Comparison of ENCODE assay signal across 16 cellular contexts in genomic region chr6:145508107-145508506, GRCh38.
A peak's percentile ranks its signal among the peaks of the same experiment; 100 is the strongest.
DNase-seq lines count a peak whose midpoint lies in the region; ATAC-seq, FAIRE-seq and TF ChIP-seq lines count a peak whose summit lies in the region.
"Had no signal": no experiment of that assay in that cellular context is flagged by ENCODE, and none has a peak within 500 bp of the region (broad histone marks: within the 10 kb centered on the region; RNA-seq: fewer than 3 reads in every experiment).

No MANE protein-coding gene starts in this region.

- no peak for TF ChIP-seq EP300 in HepG2 (IDR thresholded peaks at IDR 0.05; ENCODE audit: low read depth in 2 of 2, low read length in 2 of 2)
- no peak for TF ChIP-seq EP300 in HepG2 (CRISPR knock-in tag; IDR thresholded peaks at IDR 0.05; ENCODE audit: borderline replicate concordance)
- no peak for TF ChIP-seq EP300 in H1 (IDR thresholded peaks at IDR 0.05; ENCODE audit: borderline replicate concordance in 1 of 2, low read depth in 2 of 2, low read length in 2 of 2)

- TF ChIP-seq CTCF in HepG2 (CRISPR knock-in tag; IDR thresholded peaks at IDR 0.05) (no peak), right lobe of liver (IDR thresholded peaks at IDR 0.05) (peak in 1 of 4 donors; percentile 28), H1 (IDR thresholded peaks at IDR 0.05; ENCODE audit: control extremely low read depth in 1 of 3, insufficient read depth in 1 of 3, low read depth in 1 of 3, low read length in 3 of 3) (peak in 2 of 3 experiments; percentile 54 to 80; a peak in 2 of 4 replicates)

- H3K4ac ChIP-seq in H1 (replicated peaks; ENCODE audit: insufficient read length, low read depth, low read length) = peak overlapping the region; percentile 25

- DNase-seq in HepG2 (ENCODE audit: low spot score) = no peak
- no peak for DNase-seq in right lobe of liver
- peak; percentile 32 for DNase-seq in NCI-H69 (lab: John Stamatoyannopoulos, UW)
- DNase-seq in H1 (ENCODE audit: low read depth in 1 of 2, low spot score in 2 of 2) = peak in 1 of 2 experiments; percentile 52
- DNase-seq in NCI-H2029 treated with DMSO at 0.1 percent for 48 hours (lab: John Stamatoyannopoulos, UW) = no peak
- DNase-seq in Kasumi-1 (lab: John Stamatoyannopoulos, UW) = no peak
- DNase-seq: activated CD4-positive, CD25-positive, alpha-beta regulatory T cell treated with anti-CD3 and anti-CD28 coated beads, Interleukin-2, amount 50 U/mL, for 72 hours; activated naive CD8-positive, alpha-beta T cell treated with anti-CD3 and anti-CD28 coated beads, Interleukin-2, amount 10 ng/mL, durations not matched to agents 7 days and 5 days; midbrain; NCI-H1694 treated with DMSO at 0.1 percent for 48 hours; stimulated activated CD4-positive, alpha-beta T cell treated with anti-CD3 and anti-CD28 coated beads, Interleukin-12 subunit alpha, Interleukin-12 subunit beta, amount 100 ng/mL, for 4 hours; upper lobe of left lung had no signal

- in situ Hi-C loops in HepG2 (cut with HindIII; ENCODE audit: extremely low pct_ligation_motif_present, low pct_unique_long_range_greater_than_20kb) = no loop called here

- H4K5ac ChIP-seq in H1 (ENCODE audit: insufficient read length, low read depth, low read length) = peak overlapping the region; percentile 10

- H3K79me2 ChIP-seq in HepG2 (ENCODE audit: insufficient read depth, low read length) (no peaks in the 10 kb centered on the region), H1 (ENCODE audit: control insufficient read depth in 1 of 2, insufficient read depth in 2 of 2, low read length in 2 of 2) (no peaks in the 10 kb centered on the region)

- H3K4me1 ChIP-seq in HepG2 (ENCODE audit: insufficient read depth, low read length) (no peaks in the 10 kb centered on the region), right lobe of liver (no peaks in the 10 kb centered on the region), H1 (replicated peaks in 1 of 4; ENCODE audit: control insufficient read depth in 3 of 4, insufficient read depth in 4 of 4, low read length in 3 of 4) (peaks cover 0 to 4% (median 2%) of the 10 kb centered on the region in 4 experiments; a peak in 3 of 7 replicates)
- H3K4me1 ChIP-seq: upper lobe of left lung had no signal

- POLR2A ChIA-PET in HepG2 (lab: Yijun Ruan, JAX) (no interaction called here), H1 (lab: Charles Lee; ENCODE audit: partially characterized antibody) (interaction anchor here (1.3 kb wide), 1 partner anchor 9 kb away, joined by 3 read pairs; no protein-coding TSS in a partner anchor)

- H3K9ac ChIP-seq in HepG2 (ENCODE audit: insufficient read depth, low read depth, low read length) = no peak overlapping the region
- no peak overlapping the region for H3K9ac ChIP-seq in H1 (replicated peaks in 1 of 4; ENCODE audit: extremely low read depth in 1 of 4, low read depth in 3 of 4, low read length in 3 of 4)

- FAIRE-seq in HepG2 (lab: Jason Lieb, UNC) = no peak
- peak; percentile 90 for FAIRE-seq in H1 (lab: Jason Lieb, UNC)
- FAIRE-seq: GM18507 had no signal

- H3K36me3 ChIP-seq in HepG2 (replicated peaks in 1 of 2; ENCODE audit: control insufficient read depth in 1 of 2, insufficient read depth in 2 of 2, low read length in 2 of 2) (no peaks in the 10 kb centered on the region), right lobe of liver (no peaks in the 10 kb centered on the region), H1 (ENCODE audit: control insufficient read depth in 2 of 4, insufficient read depth in 4 of 4, low read length in 3 of 4) (no peaks in the 10 kb centered on the region)
- H3K36me3 ChIP-seq: upper lobe of left lung had no signal

- no peak overlapping the region for H2BK15ac ChIP-seq in H1 (ENCODE audit: low read length)

- BruUV-seq in HepG2 (replicated peaks; lab: Mats Ljungman, UMichigan) = no TSS peak

- intact Hi-C loops in HepG2 (cut with micrococcal nuclease; ENCODE audit: unreplicated experiment) = no loop called here
- intact Hi-C loops in right lobe of liver (cut with DNase I) = no loop called here

- no peak for TF ChIP-seq RAD21 in HepG2 (CRISPR knock-in tag; IDR thresholded peaks at IDR 0.05)
- peak; percentile 76 to 77 for TF ChIP-seq RAD21 in H1 (IDR thresholded peaks at IDR 0.05 in 1 of 2, conservative IDR thresholded peaks at IDR 0.05 in 1 of 2; ENCODE audit: low read depth in 2 of 2, low read length in 2 of 2)

- no peak overlapping the region for H3K4me2 ChIP-seq in HepG2 (ENCODE audit: low read depth, low read length)
- H3K4me2 ChIP-seq in H1 (ENCODE audit: insufficient read depth in 1 of 2, low read depth in 2 of 2, low read length in 2 of 2) = no peak overlapping the region

- H4K20me1 ChIP-seq in HepG2 (ENCODE audit: insufficient read depth, low read length) (no peaks in the 10 kb centered on the region), H1 (replicated peaks in 1 of 2; ENCODE audit: control insufficient read depth in 1 of 2, insufficient read depth in 2 of 2, low read length in 2 of 2) (no peaks in the 10 kb centered on the region)

- H3K27ac ChIP-seq in HepG2 (ENCODE audit: extremely low read length, insufficient read depth, low read length) (no peak overlapping the region), right lobe of liver (no peak overlapping the region), H1 (ENCODE audit: low read depth, low read length) (no peak overlapping the region)
- H3K27ac ChIP-seq: coronary artery, upper lobe of left lung had no signal

- H3K27me3 ChIP-seq in HepG2 (ENCODE audit: control insufficient read depth in 1 of 2, insufficient read depth in 2 of 2, low read length in 2 of 2) = no peaks in the 10 kb centered on the region
- no peaks in the 10 kb centered on the region for H3K27me3 ChIP-seq in right lobe of liver
- H3K27me3 ChIP-seq in H1 (replicated peaks in 1 of 4; ENCODE audit: control insufficient read depth in 3 of 4, extremely low read depth in 1 of 4, insufficient read depth in 3 of 4, low read length in 3 of 4) = no peaks in the 10 kb centered on the region
- H3K27me3 ChIP-seq: upper lobe of left lung had no signal

- CTCF ChIA-PET in HepG2 (lab: Yijun Ruan, JAX; ENCODE audit: low intra/inter-chr PET ratio, low total read pairs) (no interaction called here), H1 (lab: Charles Lee; ENCODE audit: partially characterized antibody) (interaction anchor here (0.6 to 3.0 kb wide), 14 partner anchors 9 to 130 kb away, joined by 3 to 14 read pairs (median 4); no protein-coding TSS in a partner anchor)

- H3K9me3 ChIP-seq in HepG2 (ENCODE audit: low read length) = peaks cover 29% of the 10 kb centered on the region
- H3K9me3 ChIP-seq in right lobe of liver = no peaks in the 10 kb centered on the region
- no peaks in the 10 kb centered on the region for H3K9me3 ChIP-seq in H1 (ENCODE audit: insufficient read depth in 2 of 2, low read depth in 1 of 2, low read length in 1 of 2)

- 0 out of 2 replicates have a peak overlapping the region, but pooled peaks have one; percentile 35 for H2BK12ac ChIP-seq in H1 (ENCODE audit: low read depth, low read length)

- no peak overlapping the region for H2AFZ ChIP-seq in HepG2 (ENCODE audit: low read length)
- H2AFZ ChIP-seq in H1 (ENCODE audit: low read length) = peak overlapping the region; percentile 93

- H2BK120ac ChIP-seq in H1 (replicated peaks; ENCODE audit: low read depth, low read length) = no peak overlapping the region

- no peaks in the 10 kb centered on the region for H3K79me1 ChIP-seq in H1 (ENCODE audit: low read depth, low read length)

- 0% methylated on average over 1 of the region's 1 CpG for WGBS in HepG2 (ENCODE audit: low lambda C conversion rate)
- no CpG with 5 or more reads among the region's 1 CpG for WGBS in right lobe of liver (ENCODE audit: insufficient coverage, low coverage, low lambda C conversion rate, missing lambda C conversion rate)
- WGBS in H1 (ENCODE audit: extremely low coverage in 1 of 2, insufficient coverage in 1 of 2, insufficient read length in 1 of 2, insufficient replicate concordance in 2 of 2, low coverage in 1 of 2, low lambda C conversion rate in 2 of 2, missing lambda C conversion rate in 1 of 2), 2 experiments = 56% methylated on average over 1 of the region's 1 CpG; no CpG with 5 or more reads in 1 of the 2 experiments

- no peak overlapping the region for H3K56ac ChIP-seq in H1 (replicated peaks; ENCODE audit: insufficient read length, low read depth, low read length)

- no peak overlapping the region for H2BK20ac ChIP-seq in H1 (ENCODE audit: low read length)

- ATAC-seq in HepG2 = peak; percentile 65
- no peak for ATAC-seq in right lobe of liver
- ATAC-seq in GM18517 (IDR thresholded peaks at IDR 0.05; ENCODE audit: unreplicated experiment) = no peak
- no peak for ATAC-seq in HG03571 (IDR thresholded peaks at IDR 0.05; ENCODE audit: unreplicated experiment)

- H4K8ac ChIP-seq in H1 (ENCODE audit: extremely low read depth, insufficient read depth, low read length) = peak overlapping the region; percentile 41; the same call in 1 of the 2 replicates

- H3K18ac ChIP-seq in H1 (ENCODE audit: extremely low read depth, low read length) = no peak overlapping the region; the same call in 1 of the 2 replicates

- no peak overlapping the region for H3K23ac ChIP-seq in H1 (ENCODE audit: insufficient read length)

- TF ChIP-seq POLR2A in HepG2 (IDR thresholded peaks at IDR 0.05; ENCODE audit: insufficient read depth in 1 of 2, low read depth in 2 of 2, low read length in 2 of 2) (no peak), right lobe of liver (IDR thresholded peaks at IDR 0.05) (no peak), H1 (IDR thresholded peaks at IDR 0.05; ENCODE audit: control extremely low read depth in 1 of 2, low read depth in 2 of 2, low read length in 2 of 2) (no peak)

- H2BK5ac ChIP-seq in H1 (ENCODE audit: low read depth, low read length) = no peak overlapping the region

- no peak overlapping the region for H2AK5ac ChIP-seq in H1 (ENCODE audit: low read depth, low read length)

- no peak overlapping the region for H4K91ac ChIP-seq in H1 (replicated peaks; ENCODE audit: insufficient read length, low read length)

- H3K23me2 ChIP-seq in H1 (ENCODE audit: low read depth, low read length) = no peaks in the 10 kb centered on the region

- H3K4me3 ChIP-seq in HepG2 (replicated peaks in 1 of 3; ENCODE audit: insufficient read depth in 1 of 3, low read depth in 2 of 3, low read length in 3 of 3) (no peak overlapping the region), right lobe of liver (no peak overlapping the region), H1 (ENCODE audit: extremely low read depth in 1 of 4, insufficient read depth in 2 of 4, low read depth in 3 of 4, low read length in 4 of 4) (no peak overlapping the region)
- H3K4me3 ChIP-seq: coronary artery, upper lobe of left lung had no signal

- no peak overlapping the region for H3K14ac ChIP-seq in H1 (ENCODE audit: insufficient read length)

TF ChIP-seq in HepG2, 621 proteins besides CTCF, POLR2A, EP300 and RAD21:
- 0 out of 2 replicates have a peak, but pooled peaks have one; percentile 14 for TF ChIP-seq SMC3 (IDR thresholded peaks at IDR 0.05; ENCODE audit: low read length)
- peak; percentile 56 for TF ChIP-seq STAG1 (CRISPR knock-in tag; IDR thresholded peaks at IDR 0.05)
- TF ChIP-seq TCF12 (IDR thresholded peaks at IDR 0.05) = no peak
- TF ChIP-seq TCF12 (CRISPR knock-in tag; IDR thresholded peaks at IDR 0.05) = no peak
TF ChIP-seq in HepG2: peak in this region for 2.

TF ChIP-seq in H1, 55 proteins besides CTCF, POLR2A, EP300 and RAD21 (continues in another document):
- no peak for TF ChIP-seq RNF2 (IDR thresholded peaks at IDR 0.05; ENCODE audit: borderline replicate concordance, low read depth, low read length, missing control alignments, poor library complexity, severe bottlenecking)
- TF ChIP-seq EZH2 (IDR thresholded peaks at IDR 0.05; ENCODE audit: low read depth, low read length, severe bottlenecking) = no peak

Comparison
In these comparisons a context has a peak if more than half of its experiments do, and no peak if none do; other contexts are left out.
1. Of the 41 proteins assayed by ChIP-seq in both HepG2 and H1: peak only in HepG2: none; only in H1: CTCF, MAX and RAD21; in both: none; in neither: 38.